8 cellular contexts compared by ENCODE assay signal in the genomic region with DNA sequence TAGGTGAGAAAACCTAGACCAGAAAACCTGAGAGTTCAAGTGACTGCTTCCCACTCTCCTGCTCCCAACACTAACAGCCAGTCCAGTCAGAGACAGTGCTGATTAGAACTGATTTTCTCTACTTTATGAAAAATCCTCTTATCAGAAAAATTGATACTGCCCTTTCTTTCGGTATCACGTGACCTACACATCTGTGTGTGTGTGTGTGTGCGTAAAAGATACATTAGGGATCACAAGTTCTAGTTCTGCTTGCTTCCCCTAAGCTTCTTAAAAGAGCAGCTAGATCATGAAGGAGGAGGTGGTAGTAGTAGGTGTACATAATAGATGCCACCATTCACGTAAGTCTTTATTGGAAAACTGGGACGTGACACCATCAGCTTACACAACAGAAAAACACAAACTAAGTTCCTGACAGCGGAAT. TPM values are rescaled to one million over a fixed set of nuclear protein-coding genes. Genes with fewer than 3 reads are reported as not detected.
DNase-seq lines count a peak whose midpoint lies in the region; ATAC-seq and TF ChIP-seq lines count a peak whose summit lies in the region.

No MANE protein-coding gene starts in this region.

- TF ChIP-seq POLR2A in stomach (IDR thresholded peaks at IDR 0.05), result no peak

- H2AFZ ChIP-seq in ACC112 (ENCODE audit: low read length, unreplicated experiment), result peak overlapping the region; percentile 58

- intact Hi-C loops in stomach (cut with DNase I; ENCODE audit: low total_unique reads), result no loop called here

- H3K27me3 ChIP-seq in ACC112 (ENCODE audit: insufficient read depth, low read length) (no peaks in the 10 kb centered on the region), HAP-1 (ENCODE audit: low read depth) (no peaks in the 10 kb centered on the region), WERI-Rb-1 (ENCODE audit: insufficient read depth, low read depth, severe bottlenecking) (no peaks in the 10 kb centered on the region), stomach (no peaks in the 10 kb centered on the region)

- H3K4me3 ChIP-seq in ACC112 (ENCODE audit: low read depth, low read length) (peak overlapping the region; percentile 98), HAP-1 (peak overlapping the region; percentile 86), WERI-Rb-1 (ENCODE audit: low read depth, low read length) (peak overlapping the region; percentile 70), iPS-11a (ENCODE audit: low read depth, low read length) (peak overlapping the region; percentile 67), stomach (peak overlapping the region; percentile 76 to 92 (median 84))

- H3K4me1 ChIP-seq in ACC112 (ENCODE audit: control insufficient read depth, insufficient read depth, low read length, unreplicated experiment), result peaks cover 24% of the 10 kb centered on the region
- peaks cover 23% of the 10 kb centered on the region for H3K4me1 ChIP-seq in HAP-1
- H3K4me1 ChIP-seq in stomach, result peaks cover 11 to 57% (median 40%) of the 10 kb centered on the region in 4 donors

- in situ Hi-C loops in HAP-1 (cut with MboI; ENCODE audit: low sequenced_read_pairs), result no loop called here

- H3K27ac ChIP-seq in ACC112 (ENCODE audit: low read depth, low read length), result no peak overlapping the region
- no peak overlapping the region for H3K27ac ChIP-seq in WERI-Rb-1
- peak overlapping the region; percentile 5 to 93 (median 84) for H3K27ac ChIP-seq in stomach

- 22 to 28% (median 25%) methylated on average over 6 of the region's 6 CpGs for WGBS in stomach, 5 donors

- H3K9me3 ChIP-seq in HAP-1, result no peaks in the 10 kb centered on the region
- H3K9me3 ChIP-seq in WERI-Rb-1 (ENCODE audit: severe bottlenecking), result no peaks in the 10 kb centered on the region
- no peaks in the 10 kb centered on the region for H3K9me3 ChIP-seq in stomach

- no peak for TF ChIP-seq CTCF in WERI-Rb-1 (IDR thresholded peaks at IDR 0.05; ENCODE audit: low read depth, low read length)
- no peak for TF ChIP-seq CTCF in stomach (IDR thresholded peaks at IDR 0.05)

- ATAC-seq in GM18517 (IDR thresholded peaks at IDR 0.05; ENCODE audit: unreplicated experiment), result no peak

- H3K36me3 ChIP-seq in ACC112 (ENCODE audit: insufficient read depth, low read length), result no peaks in the 10 kb centered on the region
- peaks cover 5% of the 10 kb centered on the region for H3K36me3 ChIP-seq in HAP-1 (replicated peaks)
- H3K36me3 ChIP-seq in WERI-Rb-1, result peaks cover 7% of the 10 kb centered on the region
- no peaks in the 10 kb centered on the region for H3K36me3 ChIP-seq in stomach

- H3K79me2 ChIP-seq in ACC112 (ENCODE audit: control insufficient read depth, insufficient read depth, low read length, unreplicated experiment), result peaks cover 61% of the 10 kb centered on the region

- TF ChIP-seq EP300 in stomach (IDR thresholded peaks at IDR 0.05), result no peak

- DNase-seq in HAP-1 (ENCODE audit: low spot score in 2 of 2) (peak in 1 of 2 experiments; percentile 34), WERI-Rb-1 (no peak), stomach (no peak), D341Med (ENCODE audit: low spot score) (no peak), NCI-H1105 (lab: John Stamatoyannopoulos, UW) (no peak)

RNA-seq across cellular contexts. Expression of a gene that starts 1.5 kb away (rescaled TPM):
- total RNA-seq in stomach, result 10 to 100 TPM; 17.5 to 99.1 (median 40.0) TPM
- polyA plus RNA-seq in stomach, result 10 to 100 TPM in 2 of 3 donors, 1 to 10 TPM in 1; 8.1 to 34.2 (median 17.7) TPM

Comparison
In these comparisons a context has a peak if more than half of its experiments do, and no peak if none do; other contexts are left out.
1. H3K27ac ChIP-seq: peak in stomach (5 of 5); none in ACC112 (single experiment) and WERI-Rb-1 (single experiment).
2. Peak in every context shown above with its lines, with median percentiles within 50 percentile points of each other: H3K4me3 ChIP-seq.